19 cellular contexts compared by ENCODE assay signal in genomic region chr1:246595146-246595545, GRCh38. TPM values are rescaled to one million over a fixed set of nuclear protein-coding genes. Genes with fewer than 3 reads are reported as not detected.
A peak's percentile ranks its signal among the peaks of the same experiment; 100 is the strongest.
DNase-seq lines count a peak whose midpoint lies in the region; ATAC-seq and TF ChIP-seq lines count a peak whose summit lies in the region.
"Had no signal": no experiment of that assay in that cellular context is flagged by ENCODE, and none has a peak within 500 bp of the region (broad histone marks: within the 10 kb centered on the region; RNA-seq: fewer than 3 reads in every experiment).

No MANE protein-coding gene starts in this region.

- H3K14ac ChIP-seq in mesenchymal stem cell (ENCODE audit: low read length in 2 of 2) = no peak overlapping the region

- peaks cover 58% of the 10 kb centered on the region for H3F3A ChIP-seq in GM23248 (ENCODE audit: insufficient read depth)

- no peak overlapping the region for H4K91ac ChIP-seq in mesenchymal stem cell (ENCODE audit: low read length)

- no peaks in the 10 kb centered on the region for H3K27me3 ChIP-seq in CD4-positive, alpha-beta T cell (ENCODE audit: control insufficient read depth, insufficient read depth, low read length)
- H3K27me3 ChIP-seq in GM23248 (replicated peaks; ENCODE audit: insufficient read depth) (no peaks in the 10 kb centered on the region), mesenchymal stem cell (ENCODE audit: control insufficient read depth in 1 of 2, insufficient read depth in 1 of 2, low read length in 2 of 2) (no peaks in the 10 kb centered on the region)

- H3K23ac ChIP-seq in mesenchymal stem cell (ENCODE audit: low read length in 2 of 2) = no peak overlapping the region

- no peak overlapping the region for H3K4me3 Mint-ChIP-seq in CD4-positive, alpha-beta T cell
- H3K4me3 Mint-ChIP-seq: GM23338 had no signal

- H3K4me3 ChIP-seq in GM23248 (no peak overlapping the region), mesenchymal stem cell (ENCODE audit: insufficient read depth in 1 of 2, low read depth in 1 of 2, low read length in 2 of 2) (no peak overlapping the region)
- H3K4me3 ChIP-seq: GM23338, HAP-1 had no signal

- H2BK12ac ChIP-seq in mesenchymal stem cell (ENCODE audit: low read length in 2 of 2) = no peak overlapping the region

- peaks cover 87% of the 10 kb centered on the region for H3K4me1 Mint-ChIP-seq in CD4-positive, alpha-beta T cell (ENCODE audit: low read depth)
- H3K4me1 Mint-ChIP-seq: GM23338 had no signal

- H2AFZ ChIP-seq in GM23248 (no peak overlapping the region), mesenchymal stem cell (ENCODE audit: low read depth, low read length) (no peak overlapping the region)
- H2AFZ ChIP-seq: GM23338 had no signal

- no peak for TF ChIP-seq CTCF in CD4-positive, alpha-beta T cell (IDR thresholded peaks at IDR 0.05)

- intact Hi-C loops in CD4-positive, alpha-beta T cell (cut with DNase I, micrococcal nuclease) = loop anchor here in 1 of 2 experiments (5.0 kb wide), 1 partner anchor 33 kb away; no protein-coding TSS in a partner anchor

- no peak overlapping the region for H2AK5ac ChIP-seq in mesenchymal stem cell (ENCODE audit: low read length, severe bottlenecking)

- H3K9ac ChIP-seq in GM23248 (peak overlapping the region; percentile 19; the same call in 1 of the 2 replicates), mesenchymal stem cell (ENCODE audit: low read length) (peak overlapping the region; percentile 41)
- H3K9ac ChIP-seq: KMS-11 had no signal

- no peak for ATAC-seq in CD4-positive, alpha-beta T cell (ENCODE audit: poor library complexity)
- ATAC-seq in HG03095 (IDR thresholded peaks at IDR 0.05; ENCODE audit: unreplicated experiment) = no peak
- ATAC-seq: GM23338 had no signal

- peaks cover 91% of the 10 kb centered on the region for H3K79me2 ChIP-seq in GM23248 (ENCODE audit: insufficient read depth)

- 30 to 36% methylated on average over 3 of the region's 3 CpGs for WGBS in GM23248 (ENCODE audit: low coverage in 1 of 2, low lambda C conversion rate in 2 of 2, missing lambda C conversion rate in 2 of 2), 2 experiments
- 98% methylated on average over 3 of the region's 3 CpGs for WGBS in mesenchymal stem cell

- H3K4me2 ChIP-seq in GM23248 (ENCODE audit: unreplicated experiment) (no peak overlapping the region), mesenchymal stem cell (ENCODE audit: low read length, poor library complexity, severe bottlenecking) (no peak overlapping the region)
- H3K4me2 ChIP-seq: GM23338, KMS-11 had no signal

- H3K36me3 Mint-ChIP-seq in CD4-positive, alpha-beta T cell (ENCODE audit: low read depth) = peaks cover 82% of the 10 kb centered on the region

- H3K9me3 ChIP-seq in CD4-positive, alpha-beta T cell (ENCODE audit: control insufficient read depth, low read length) = no peaks in the 10 kb centered on the region
- H3K9me3 ChIP-seq in GM23248 (ENCODE audit: low read depth) (no peaks in the 10 kb centered on the region), mesenchymal stem cell (ENCODE audit: control insufficient read depth, low read length) (no peaks in the 10 kb centered on the region)
- H3K9me3 ChIP-seq: HAP-1 had no signal

- H2BK15ac ChIP-seq in mesenchymal stem cell (ENCODE audit: low read depth, poor library complexity, severe bottlenecking) = no peak overlapping the region

- H3K36me3 ChIP-seq in GM23248 (ENCODE audit: low read depth) (peaks cover 27% of the 10 kb centered on the region), mesenchymal stem cell (ENCODE audit: control insufficient read depth in 1 of 2, insufficient read depth in 2 of 2, low read depth in 1 of 2, low read length in 2 of 2) (peaks cover 0 to 10% of the 10 kb centered on the region in 2 experiments)

- H3K27ac ChIP-seq in CD4-positive, alpha-beta T cell (ENCODE audit: low read depth, low read length) = no peak overlapping the region
- peak overlapping the region; percentile 93 for H3K27ac ChIP-seq in GM23248
- H3K27ac ChIP-seq in epithelial cell of prostate = peak overlapping the region; percentile 36
- no peak overlapping the region for H3K27ac ChIP-seq in mesenchymal stem cell (ENCODE audit: low read length, poor library complexity, severe bottlenecking)
- H3K27ac ChIP-seq: KMS-11 had no signal

- in situ Hi-C loops in GM23248 (cut with MboI) = no loop called here

- H2BK5ac ChIP-seq in mesenchymal stem cell (ENCODE audit: low read depth, low read length, poor library complexity, severe bottlenecking) = no peak overlapping the region

- H3K4me1 ChIP-seq in GM23248 (ENCODE audit: insufficient read depth) = peaks cover 78% of the 10 kb centered on the region
- H3K4me1 ChIP-seq in mesenchymal stem cell (ENCODE audit: control insufficient read depth, insufficient read depth, low read depth, low read length) = peaks cover 2% of the 10 kb centered on the region
- H3K4me1 ChIP-seq: HAP-1 had no signal

- H3K9me2 ChIP-seq in GM23248 (ENCODE audit: insufficient read depth) = no peaks in the 10 kb centered on the region

- no peaks in the 10 kb centered on the region for H4K20me1 ChIP-seq in GM23248 (ENCODE audit: insufficient read depth)

- H3K18ac ChIP-seq in mesenchymal stem cell (ENCODE audit: low read depth in 1 of 2, low read length in 2 of 2) = no peak overlapping the region

- no peak for DNase-seq in CD4-positive, alpha-beta T cell
- no peak for DNase-seq in GM23248
- DNase-seq in epithelial cell of prostate (ENCODE audit: low read depth, low spot score) = peak; percentile 22
- no peak for DNase-seq in mesenchymal stem cell
- no peak for DNase-seq in NCI-H2171 treated with DMSO at 0.1 percent for 48 hours (lab: John Stamatoyannopoulos, UW)
- no peak for DNase-seq in NCI-H146 (lab: John Stamatoyannopoulos, UW)
- DNase-seq in retina = no peak
- DNase-seq: Calu3; CD4-positive, alpha-beta memory T cell; DMS153; NCI-H1694 treated with DMSO at 0.1 percent for 48 hours; NCI-H2081 treated with DMSO at 0.1 percent for 48 hours; NCI-H446; NCI-H526 treated with DMSO at 0.1 percent for 48 hours; Right ventricle myocardium superior had no signal

- CTCF ChIA-PET in CD4-positive, alpha-beta T cell (lab: Charles Lee) = interaction anchor here (1.1 kb wide), 1 partner anchor 18 kb away, joined by 3 read pairs; no protein-coding TSS in a partner anchor

- peak overlapping the region; percentile 22 for H4K8ac ChIP-seq in mesenchymal stem cell (ENCODE audit: low read length)

- no peak overlapping the region for H2BK120ac ChIP-seq in mesenchymal stem cell (ENCODE audit: low read depth, low read length)

- peaks cover 26% of the 10 kb centered on the region for H3K79me1 ChIP-seq in mesenchymal stem cell (replicated peaks; ENCODE audit: low read length, poor library complexity, severe bottlenecking)

- H3K27me3 Mint-ChIP-seq in CD4-positive, alpha-beta T cell = no peaks in the 10 kb centered on the region
- H3K27me3 Mint-ChIP-seq: CD4-positive, alpha-beta memory T cell had no signal

- H3K4ac ChIP-seq in mesenchymal stem cell (ENCODE audit: low read depth in 1 of 2, low read length in 2 of 2) = no peak overlapping the region

- H3K9me3 Mint-ChIP-seq in CD4-positive, alpha-beta T cell = no peaks in the 10 kb centered on the region

- POLR2A ChIA-PET in CD4-positive, alpha-beta T cell (lab: Charles Lee) = no interaction called here

- H3K27ac Mint-ChIP-seq in CD4-positive, alpha-beta T cell = peak overlapping the region; percentile 53
- H3K27ac Mint-ChIP-seq: GM23338 had no signal

RNA-seq across cellular contexts. Expression of gene CNST, which starts 28.9 kb away (rescaled TPM):
- total RNA-seq in CD4-positive, alpha-beta T cell = 10 to 100 TPM; 71.9 to 72.6 TPM
- 41.7 and 44.5 TPM in 2 replicates for total RNA-seq in GM23248 (2014; rRNA removed; shearing (Covaris generic))
- 33.5 and 35.0 TPM in 2 replicates for polyA plus RNA-seq in GM23248 (2016; fragmentation: Nextera tagmentation; extraction: Ambion mirVana)
- 8.8 TPM for polyA plus RNA-seq in mesenchymal stem cell (2013, experiment 1 of 2)
- 9.2 TPM for polyA plus RNA-seq in mesenchymal stem cell (2013, experiment 2 of 2)

RNA-seq across cellular contexts. Expression of gene TFB2M, which starts 29.1 kb away (rescaled TPM):
- total RNA-seq in CD4-positive, alpha-beta T cell = 1 to 10 TPM; 8.0 to 9.0 TPM
- total RNA-seq in GM23248 (2014; rRNA removed; shearing (Covaris generic)) = 20.6 and 28.8 TPM in 2 replicates
- polyA plus RNA-seq in GM23248 (2016; fragmentation: Nextera tagmentation; extraction: Ambion mirVana) = 32.0 and 32.1 TPM in 2 replicates
- polyA plus RNA-seq in mesenchymal stem cell (2013, experiment 1 of 2) = 13.8 TPM
- polyA plus RNA-seq in mesenchymal stem cell (2013, experiment 2 of 2) = 13.7 TPM

Comparison
In these comparisons a context has a peak if more than half of its experiments do, and no peak if none do; other contexts are left out.
1. H3K27ac ChIP-seq: peak in GM23248 (single experiment) and epithelial cell of prostate (single experiment); none in CD4-positive, alpha-beta T cell (single experiment) and mesenchymal stem cell (single experiment).